In genomic region chr10:76022366-76022765, GRCh38 we compare ENCODE assay signal across 22 cellular contexts.
"Had no signal": no experiment of that assay in that cellular context is flagged by ENCODE, and none has a peak within 500 bp of the region (broad histone marks: within the 10 kb centered on the region; RNA-seq: fewer than 3 reads in every experiment).

No MANE protein-coding gene starts in this region.

- DNase-seq: activated CD4-positive, alpha-beta memory T cell treated with anti-CD3 and anti-CD28 coated beads, Interleukin-2, amount 10 ng/mL, durations not matched to agents 7 days and 5 days; activated CD4-positive, alpha-beta T cell treated with anti-CD3 and anti-CD28 coated beads for 36 hours; activated CD4-positive, alpha-beta T cell treated with anti-CD3 and anti-CD28 coated beads, Interleukin-2, amount 50 U/mL, for 1 hour; activated gamma-delta T cell treated with Interleukin-2 at 50 U/mL for 16 hours; activated naive CD4-positive, alpha-beta T cell treated with anti-CD3 and anti-CD28 coated beads, Interleukin-2, amount 10 ng/mL, durations not matched to agents 7 days and 5 days; activated naive CD8-positive, alpha-beta T cell treated with anti-CD3 and anti-CD28 coated beads for 36 hours; activated T-cell treated with anti-CD3 and anti-CD28 coated beads for 4 hours; activated T-cell treated with anti-CD3 and anti-CD28 coated beads, Interleukin-2, amount 50 U/mL, for 72 hours; caudate nucleus; colonic mucosa; NCI-H1092; NCI-H1436; NCI-H187 treated with DMSO at 0.1 percent for 48 hours; NCI-H2081 treated with DMSO at 0.1 percent for 48 hours; NCI-H446 treated with DMSO at 0.1 percent for 48 hours; NCI-H524 treated with DMSO at 0.1 percent for 48 hours; T-helper 1 cell; WERI-Rb-1 had no signal

- ATAC-seq: activated CD4-positive, alpha-beta T cell treated with anti-CD3 and anti-CD28 coated beads for 36 hours; activated T-cell treated with anti-CD3 and anti-CD28 coated beads, Interleukin-2, amount 50 U/mL, for 72 hours; Right ventricle myocardium inferior had no signal

- H3K27me3 ChIP-seq: breast epithelium, colonic mucosa, SJSA1 had no signal

- H3K9me3 ChIP-seq: breast epithelium, colonic mucosa, SJSA1 had no signal

- H3K27ac ChIP-seq: breast epithelium, colonic mucosa, KMS-11, SJSA1, WERI-Rb-1 had no signal

- H3K4me3 ChIP-seq: breast epithelium, colonic mucosa, SJSA1 had no signal

- H3K36me3 ChIP-seq: breast epithelium, colonic mucosa, SJSA1, WERI-Rb-1 had no signal

- H3K4me1 ChIP-seq: breast epithelium, colonic mucosa, SJSA1 had no signal
